In genomic region chr5:14277407-14278320, GRCh38 we compare ENCODE assay signal across 12 cellular contexts.
DNase-seq lines count a peak whose midpoint lies in the region; ATAC-seq and TF ChIP-seq lines count a peak whose summit lies in the region.
"Had no signal": no experiment of that assay in that cellular context is flagged by ENCODE, and none has a peak within 500 bp of the region (broad histone marks: within the 10 kb centered on the region; RNA-seq: fewer than 3 reads in every experiment).

No MANE protein-coding gene starts in this region.

- TF ChIP-seq CTCF in GM12865 (IDR thresholded peaks at IDR 0.05; ENCODE audit: insufficient read depth, low read depth, low read length, missing control alignments) (no peak), endothelial cell (IDR thresholded peaks at IDR 0.05; ENCODE audit: unreplicated experiment) (no peak), Peyer's patch (IDR thresholded peaks at IDR 0.05) (no peak)

- DNase-seq in GM12865 (ENCODE audit: low read depth) (no peak), endothelial cell (ENCODE audit: low spot score) (no peak), dedifferentiated amniotic fluid mesenchymal stem cell (ENCODE audit: extremely low spot score) (no peak), Peyer's patch (no peak)
- DNase-seq: activated CD4-positive, CD25-positive, alpha-beta regulatory T cell; CD8-positive, alpha-beta T cell had no signal

- H3K27me3 ChIP-seq in Peyer's patch, result no peaks in the 10 kb centered on the region

- peaks cover 38% of the 10 kb centered on the region for H3K4me1 Mint-ChIP-seq in endothelial cell (ENCODE audit: unreplicated experiment)
- H3K4me1 Mint-ChIP-seq: stimulated activated effector memory CD8-positive, alpha-beta T cell treated with anti-CD3 and anti-CD28 coated beads, Interleukin-12 subunit alpha, Interleukin-12 subunit beta, amount 100 ng/mL, for 72 hours had no signal

- no peaks in the 10 kb centered on the region for H3K9me3 Mint-ChIP-seq in endothelial cell (ENCODE audit: unreplicated experiment)
- H3K9me3 Mint-ChIP-seq: CD8-positive, alpha-beta T cell; stimulated activated effector memory CD8-positive, alpha-beta T cell treated with anti-CD3 and anti-CD28 coated beads, Interleukin-12 subunit alpha, Interleukin-12 subunit beta, amount 100 ng/mL, for 72 hours had no signal

- H3K4me3 ChIP-seq in GM12865 (ENCODE audit: low read depth, low read length) (peak overlapping the region; percentile 26; the same call in 1 of the 2 replicates), Peyer's patch (no peak overlapping the region)

- peak; percentile 43 for ATAC-seq in GM21390 (IDR thresholded peaks at IDR 0.05; ENCODE audit: unreplicated experiment)
- peak; percentile 66 for ATAC-seq in HG03432 (IDR thresholded peaks at IDR 0.05; ENCODE audit: unreplicated experiment)
- ATAC-seq in GM19395 (IDR thresholded peaks at IDR 0.05; ENCODE audit: unreplicated experiment), result no peak
- ATAC-seq in GM21381 (IDR thresholded peaks at IDR 0.05; ENCODE audit: unreplicated experiment), result no peak
- ATAC-seq: CD8-positive, alpha-beta T cell; Right ventricle myocardium inferior; stimulated activated effector memory CD8-positive, alpha-beta T cell treated with anti-CD3 and anti-CD28 coated beads, Interleukin-12 subunit alpha, Interleukin-12 subunit beta, amount 100 ng/mL, for 72 hours had no signal

- no peak overlapping the region for H3K4me3 Mint-ChIP-seq in endothelial cell (ENCODE audit: unreplicated experiment)
- H3K4me3 Mint-ChIP-seq: CD8-positive, alpha-beta T cell; stimulated activated effector memory CD8-positive, alpha-beta T cell treated with anti-CD3 and anti-CD28 coated beads, Interleukin-12 subunit alpha, Interleukin-12 subunit beta, amount 100 ng/mL, for 72 hours had no signal

- no peaks in the 10 kb centered on the region for H3K9me3 ChIP-seq in Peyer's patch

- H3K27ac ChIP-seq in Peyer's patch, result no peak overlapping the region

- H3K4me1 ChIP-seq in Peyer's patch, result no peaks in the 10 kb centered on the region

- no peak for TF ChIP-seq POLR2A in Peyer's patch (IDR thresholded peaks at IDR 0.05)

- H3K27ac Mint-ChIP-seq in endothelial cell (ENCODE audit: unreplicated experiment), result peak overlapping the region; percentile 68
- H3K27ac Mint-ChIP-seq: CD8-positive, alpha-beta T cell; stimulated activated effector memory CD8-positive, alpha-beta T cell treated with anti-CD3 and anti-CD28 coated beads, Interleukin-12 subunit alpha, Interleukin-12 subunit beta, amount 100 ng/mL, for 72 hours had no signal

- peaks cover 4% of the 10 kb centered on the region for H3K27me3 Mint-ChIP-seq in endothelial cell (ENCODE audit: unreplicated experiment)

- peaks cover 18% of the 10 kb centered on the region for H3K36me3 Mint-ChIP-seq in endothelial cell (ENCODE audit: low read depth, unreplicated experiment)
- H3K36me3 Mint-ChIP-seq: CD8-positive, alpha-beta T cell; stimulated activated effector memory CD8-positive, alpha-beta T cell treated with anti-CD3 and anti-CD28 coated beads, Interleukin-12 subunit alpha, Interleukin-12 subunit beta, amount 100 ng/mL, for 72 hours had no signal

- H3K36me3 ChIP-seq in Peyer's patch, result peaks cover 0 to 18% (median 0%) of the 10 kb centered on the region in 3 donors

Comparison
In these comparisons a context has a peak if more than half of its experiments do, and no peak if none do; other contexts are left out.
1. ATAC-seq: peak in GM21390 (single experiment) and HG03432 (single experiment); none in GM19395 (single experiment) and GM21381 (single experiment).